Comparison of ENCODE assay signal across 22 cellular contexts in the genomic region with DNA sequence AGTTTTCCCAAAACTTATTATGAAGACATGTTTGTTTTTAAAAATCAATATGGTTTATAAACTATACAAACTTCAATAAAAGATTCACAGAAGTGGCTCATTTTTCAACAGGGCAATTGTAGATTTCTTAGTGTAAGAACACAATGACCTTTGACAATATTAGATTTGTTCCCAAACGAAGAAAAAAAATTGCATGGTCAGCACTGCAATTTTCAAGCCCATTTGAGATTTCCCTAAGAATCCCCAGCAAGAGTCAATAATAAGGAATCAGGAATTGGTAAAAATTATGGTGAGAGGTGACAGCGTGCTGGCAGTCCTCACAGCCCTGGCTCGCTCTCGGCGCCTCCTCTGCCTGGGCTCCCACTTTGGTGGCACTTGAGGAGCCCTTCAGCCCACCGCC.
DNase-seq lines count a peak whose midpoint lies in the region; ATAC-seq, FAIRE-seq and TF ChIP-seq lines count a peak whose summit lies in the region.
"Had no signal": no experiment of that assay in that cellular context is flagged by ENCODE, and none has a peak within 500 bp of the region (broad histone marks: within the 10 kb centered on the region; RNA-seq: fewer than 3 reads in every experiment).

No MANE protein-coding gene starts in this region.

- H4K20me1 ChIP-seq in IMR-90 (ENCODE audit: insufficient read depth, low read length) = no peaks in the 10 kb centered on the region
- H4K20me1 ChIP-seq: BLaER1 treated with 17β-estradiol and CSF1 and Interleukin-3, amounts not matched to agents 10 nM and 100 nM had no signal

- no peak overlapping the region for H3K23ac ChIP-seq in IMR-90 (ENCODE audit: low read depth, low read length)

- no peak overlapping the region for H3K18ac ChIP-seq in IMR-90 (ENCODE audit: low read depth, low read length)

- H3K36me3 ChIP-seq in IMR-90 (ENCODE audit: control insufficient read depth, insufficient read depth, low read length) = no peaks in the 10 kb centered on the region
- H3K36me3 ChIP-seq: BLaER1 treated with 17β-estradiol and CSF1 and Interleukin-3, amounts not matched to agents 10 nM and 100 nM had no signal

- H2BK120ac ChIP-seq in IMR-90 (ENCODE audit: low read depth, low read length) = no peak overlapping the region

- no peak overlapping the region for H2BK20ac ChIP-seq in IMR-90 (ENCODE audit: low read depth, low read length)

- no peak overlapping the region for H3K14ac ChIP-seq in IMR-90 (replicated peaks; ENCODE audit: low read depth, low read length)

- H3K4me3 Mint-ChIP-seq in endothelial cell (ENCODE audit: unreplicated experiment) = no peak overlapping the region
- H3K4me3 Mint-ChIP-seq in stimulated activated naive B cell treated with anti-CD40 and anti-IgM and Interleukin-4, amounts not matched to agents 10 μg/mL and 1 μg/mL and 100 μg/mL, for 72 hours = no peak overlapping the region
- H3K4me3 Mint-ChIP-seq: B cell; CD4-positive, alpha-beta T cell; CD8-positive, alpha-beta T cell had no signal

- H3K4me1 Mint-ChIP-seq in endothelial cell (ENCODE audit: unreplicated experiment) = peaks cover 3% of the 10 kb centered on the region
- no peaks in the 10 kb centered on the region for H3K4me1 Mint-ChIP-seq in stimulated activated naive B cell treated with anti-CD40 and anti-IgM and Interleukin-4, amounts not matched to agents 10 μg/mL and 1 μg/mL and 100 μg/mL, for 72 hours
- H3K4me1 Mint-ChIP-seq: B cell had no signal

- no peak overlapping the region for H3K56ac ChIP-seq in IMR-90 (ENCODE audit: extremely low read depth, insufficient read depth, low read length)

- TF ChIP-seq POLR2A in A549 (IDR thresholded peaks at IDR 0.05; ENCODE audit: low read length) = no peak
- TF ChIP-seq POLR2A in IMR-90 (IDR thresholded peaks at IDR 0.05; ENCODE audit: low read depth, low read length) = no peak

- H3K4me1 ChIP-seq in A549 (no peaks in the 10 kb centered on the region), IMR-90 (ENCODE audit: control insufficient read depth, insufficient read depth, low read length) (no peaks in the 10 kb centered on the region)
- H3K4me1 ChIP-seq: Caco-2 had no signal

- H2BK5ac ChIP-seq in IMR-90 (ENCODE audit: low read depth, low read length, poor library complexity, severe bottlenecking) = no peak overlapping the region

- H3K27ac ChIP-seq in A549 (no peak overlapping the region), IMR-90 (ENCODE audit: insufficient read depth, low read length) (no peak overlapping the region)
- H3K27ac ChIP-seq: BLaER1 treated with 17β-estradiol and CSF1 and Interleukin-3, amounts not matched to agents 10 nM and 100 nM; C4-2B had no signal

- intact Hi-C loops in IMR-90 (cut with micrococcal nuclease) = no loop called here

- ATAC-seq in A549 (no peak), IMR-90 (ENCODE audit: low read depth) (no peak), HG03565 (IDR thresholded peaks at IDR 0.05; ENCODE audit: unreplicated experiment) (no peak)
- no peak for ATAC-seq in stimulated activated naive B cell treated with anti-CD40 and anti-IgM and Interleukin-4, amounts not matched to agents 10 μg/mL and 1 μg/mL and 100 μg/mL, for 72 hours (replicated peaks)
- ATAC-seq: CD8-positive, alpha-beta T cell had no signal

- H3K27ac Mint-ChIP-seq in endothelial cell (ENCODE audit: unreplicated experiment) = peak overlapping the region; percentile 18
- no peak overlapping the region for H3K27ac Mint-ChIP-seq in stimulated activated naive B cell treated with anti-CD40 and anti-IgM and Interleukin-4, amounts not matched to agents 10 μg/mL and 1 μg/mL and 100 μg/mL, for 72 hours
- H3K27ac Mint-ChIP-seq: B cell; CD4-positive, alpha-beta T cell; CD8-positive, alpha-beta T cell had no signal

- H4K8ac ChIP-seq in IMR-90 (ENCODE audit: low read depth in 2 of 2, low read length in 2 of 2) = no peak overlapping the region

- H2AK5ac ChIP-seq in IMR-90 (ENCODE audit: low read depth, low read length) = no peak overlapping the region

- peaks cover 2% of the 10 kb centered on the region for H3K27me3 Mint-ChIP-seq in endothelial cell (ENCODE audit: unreplicated experiment)
- no peaks in the 10 kb centered on the region for H3K27me3 Mint-ChIP-seq in stimulated activated naive B cell treated with anti-CD40 and anti-IgM and Interleukin-4, amounts not matched to agents 10 μg/mL and 1 μg/mL and 100 μg/mL, for 72 hours
- H3K27me3 Mint-ChIP-seq: B cell; CD4-positive, alpha-beta T cell had no signal

- 0 out of 3 replicates have a peak, but pooled peaks cover 3% of the 10 kb centered on the region for H3K9me3 ChIP-seq in A549
- H3K9me3 ChIP-seq in IMR-90 (ENCODE audit: control insufficient read depth, insufficient read depth, low read length) = no peaks in the 10 kb centered on the region
- H3K9me3 ChIP-seq: Caco-2 had no signal

- peaks cover 4% of the 10 kb centered on the region for H3K36me3 Mint-ChIP-seq in endothelial cell (ENCODE audit: low read depth, unreplicated experiment)
- peaks cover 0 to 4% of the 10 kb centered on the region in 2 donors for H3K36me3 Mint-ChIP-seq in stimulated activated naive B cell treated with anti-CD40 and anti-IgM and Interleukin-4, amounts not matched to agents 10 μg/mL and 1 μg/mL and 100 μg/mL, for 72 hours
- H3K36me3 Mint-ChIP-seq: CD8-positive, alpha-beta T cell had no signal

- H3K4me2 ChIP-seq in A549 = no peak overlapping the region
- H3K4me2 ChIP-seq in IMR-90 (ENCODE audit: low read depth, low read length) = no peak overlapping the region
- H3K4me2 ChIP-seq: BLaER1 treated with 17β-estradiol and CSF1 and Interleukin-3, amounts not matched to agents 10 nM and 100 nM had no signal

- no peak overlapping the region for H2AK9ac ChIP-seq in IMR-90 (replicated peaks; ENCODE audit: low read depth, low read length, poor library complexity)

- BruUV-seq in IMR-90 (replicated peaks; lab: Mats Ljungman, UMichigan) = no TSS peak

- H3K4me3 ChIP-seq in A549 (no peak overlapping the region), IMR-90 (ENCODE audit: insufficient read depth, low read depth, low read length) (no peak overlapping the region)
- H3K4me3 ChIP-seq: BLaER1 treated with 17β-estradiol and CSF1 and Interleukin-3, amounts not matched to agents 10 nM and 100 nM had no signal

- no peak for FAIRE-seq in A549 (lab: Jason Lieb, UNC)
- FAIRE-seq: A204.1, D721Med, G401.6, GM12891, GM19239 had no signal

- no peak overlapping the region for H3K9ac ChIP-seq in IMR-90 (ENCODE audit: low read depth, low read length)
- H3K9ac ChIP-seq: BLaER1 treated with 17β-estradiol and CSF1 and Interleukin-3, amounts not matched to agents 10 nM and 100 nM had no signal

- no peak overlapping the region for H2AFZ ChIP-seq in IMR-90 (replicated peaks; ENCODE audit: low read length, poor library complexity)

- H3K4ac ChIP-seq in IMR-90 (ENCODE audit: low read depth, low read length) = no peak overlapping the region

- DNase-seq in A549 (ENCODE audit: low read depth in 1 of 2, low spot score in 1 of 2) = no peak
- no peak for DNase-seq in IMR-90
- no peak for DNase-seq in endothelial cell (ENCODE audit: low spot score)
- no peak for DNase-seq in stimulated activated naive B cell treated with anti-CD40 and anti-IgM and Interleukin-4, amounts not matched to agents 10 μg/mL and 1 μg/mL and 100 μg/mL, for 72 hours
- DNase-seq in NCI-H1417 (lab: John Stamatoyannopoulos, UW) = no peak
- DNase-seq: 8988T; AML-193; Caco-2; Calu3; CD4-positive, alpha-beta T cell; CD8-positive, alpha-beta T cell; DMS79 treated with DMSO at 0.1 percent for 48 hours; GF-D8 had no signal

- CTCF ChIA-PET in A549 (lab: Yijun Ruan, JAX) (no interaction called here), IMR-90 (lab: Yijun Ruan, JAX) (no interaction called here)

- H4K5ac ChIP-seq in IMR-90 (ENCODE audit: low read depth, low read length) = no peak overlapping the region

- H3K79me1 ChIP-seq in IMR-90 (ENCODE audit: low read depth in 1 of 2, low read length in 2 of 2) = no peaks in the 10 kb centered on the region

- H4K91ac ChIP-seq in IMR-90 (ENCODE audit: insufficient read depth, low read depth, low read length) = no peak overlapping the region

- H3K27me3 ChIP-seq in IMR-90 (ENCODE audit: control insufficient read depth, insufficient read depth, low read length) = no peaks in the 10 kb centered on the region
- H3K27me3 ChIP-seq: BLaER1 treated with 17β-estradiol and CSF1 and Interleukin-3, amounts not matched to agents 10 nM and 100 nM had no signal

- no peak for TF ChIP-seq RAD21 in A549 (conservative IDR thresholded peaks at IDR 0.05 in 1 of 2, IDR thresholded peaks at IDR 0.05 in 1 of 2)
- TF ChIP-seq RAD21 in IMR-90 (IDR thresholded peaks at IDR 0.05; ENCODE audit: low read length) = no peak

- 73% methylated on average over 6 of the region's 6 CpGs for WGBS in A549 (ENCODE audit: missing lambda C conversion rate)
- no CpG with 5 or more reads among the region's 6 CpGs for WGBS in IMR-90 (ENCODE audit: extremely low coverage in 2 of 2, insufficient read length in 1 of 2), 2 experiments

- no peak overlapping the region for H2BK15ac ChIP-seq in IMR-90 (ENCODE audit: low read depth, low read length)

- H3K9me3 Mint-ChIP-seq in endothelial cell (ENCODE audit: unreplicated experiment) = no peaks in the 10 kb centered on the region
- H3K9me3 Mint-ChIP-seq in stimulated activated naive B cell treated with anti-CD40 and anti-IgM and Interleukin-4, amounts not matched to agents 10 μg/mL and 1 μg/mL and 100 μg/mL, for 72 hours = peaks cover 18 to 23% of the 10 kb centered on the region in 2 donors

- TF ChIP-seq CTCF in A549 (IDR thresholded peaks at IDR 0.05) (no peak), IMR-90 (conservative IDR thresholded peaks at IDR 0.05; ENCODE audit: low read depth, low read length) (no peak), endothelial cell (IDR thresholded peaks at IDR 0.05; ENCODE audit: unreplicated experiment) (no peak)

- H3K9me1 ChIP-seq in IMR-90 (ENCODE audit: insufficient read depth, low read length) = no peaks in the 10 kb centered on the region

- no peak for TF ChIP-seq EP300 in A549 (IDR thresholded peaks at IDR 0.05)

- POLR2A ChIA-PET in A549 (lab: Yijun Ruan, JAX) (no interaction called here), IMR-90 (lab: Charles Lee; ENCODE audit: unreplicated experiment) (no interaction called here)

- dilution Hi-C loops in IMR-90 (cut with HindIII; ENCODE audit: low sequenced_read_pairs, unreplicated experiment) = no loop called here

- in situ Hi-C loops in IMR-90 (cut with MboI; ENCODE audit: low sequenced_read_pairs) = loop anchor here (10.0 kb wide), 1 partner anchor 58 kb away; no protein-coding TSS in a partner anchor

TF ChIP-seq in A549, 52 proteins besides CTCF, POLR2A, EP300 and RAD21:
- TF ChIP-seq MAFK (IDR thresholded peaks at IDR 0.05; ENCODE audit: partially characterized antibody) = peak; percentile 80
- TF ChIP-seq, protein P1, sequence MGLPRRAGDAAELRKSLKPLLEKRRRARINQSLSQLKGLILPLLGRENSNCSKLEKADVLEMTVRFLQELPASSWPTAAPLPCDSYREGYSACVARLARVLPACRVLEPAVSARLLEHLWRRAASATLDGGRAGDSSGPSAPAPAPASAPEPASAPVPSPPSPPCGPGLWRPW (IDR thresholded peaks at IDR 0.05) = no peak

TF ChIP-seq in IMR-90, 13 proteins besides CTCF, POLR2A, EP300 and RAD21:
- no peak for TF ChIP-seq CHD1 (IDR thresholded peaks at IDR 0.05; ENCODE audit: low read depth, low read length)
- TF ChIP-seq MAFK (IDR thresholded peaks at IDR 0.05; ENCODE audit: low read depth, low read length) = peak; percentile 58
